Comparison of ENCODE assay signal across 8 cellular contexts in genomic region chrX:20067709-20068315, GRCh38. TPM values are rescaled to one million over a fixed set of nuclear protein-coding genes. Genes with fewer than 3 reads are reported as not detected.
DNase-seq lines count a peak whose midpoint lies in the region; ATAC-seq and TF ChIP-seq lines count a peak whose summit lies in the region.

No MANE protein-coding gene starts in this region.

- CTCF ChIA-PET in activated CD4-positive, alpha-beta memory T cell treated with anti-CD3 and anti-CD28 coated beads, Interleukin-2, amount 10 ng/mL, durations not matched to agents 7 days and 5 days (lab: Charles Lee): interaction anchor here (0.9 to 1.6 kb wide), 3 partner anchors 23 to 474 kb away, joined by 3 to 15 read pairs (median 4); no protein-coding TSS in a partner anchor
- CTCF ChIA-PET in activated CD4-positive, alpha-beta memory T cell treated with anti-CD3 and anti-CD28 coated beads for 36 hours (lab: Charles Lee): interaction anchor here (0.6 to 3.0 kb wide), 6 partner anchors 9 to 696 kb away, joined by 3 to 26 read pairs (median 4); no protein-coding TSS in a partner anchor

- intact Hi-C loops in lower leg skin (cut with DNase I; ENCODE audit: low total_unique reads): loop anchor here (10.0 kb wide), 1 partner anchor 163 kb away; no protein-coding TSS in a partner anchor
- intact Hi-C loops in activated CD4-positive, alpha-beta memory T cell treated with anti-CD3 and anti-CD28 coated beads for 36 hours (cut with micrococcal nuclease): loop anchor here (1.0 to 2.0 kb wide), 3 partner anchors 77 to 695 kb away; partner anchors contain the start of gene BCLAF3

- no peaks in the 10 kb centered on the region for H3K36me3 Mint-ChIP-seq in chondrocyte (ENCODE audit: low read depth)
- H3K36me3 Mint-ChIP-seq in activated CD4-positive, alpha-beta memory T cell treated with anti-CD3 and anti-CD28 coated beads, Interleukin-2, amount 10 ng/mL, durations not matched to agents 7 days and 5 days (ENCODE audit: low read depth): no peaks in the 10 kb centered on the region
- no peaks in the 10 kb centered on the region for H3K36me3 Mint-ChIP-seq in activated CD4-positive, alpha-beta memory T cell treated with anti-CD3 and anti-CD28 coated beads for 36 hours

- H3K4me3 Mint-ChIP-seq in chondrocyte (ENCODE audit: unreplicated experiment): no peak overlapping the region
- H3K4me3 Mint-ChIP-seq in activated CD4-positive, alpha-beta memory T cell treated with anti-CD3 and anti-CD28 coated beads, Interleukin-2, amount 10 ng/mL, durations not matched to agents 7 days and 5 days: no peak overlapping the region
- H3K4me3 Mint-ChIP-seq in activated CD4-positive, alpha-beta memory T cell treated with anti-CD3 and anti-CD28 coated beads for 36 hours: no peak overlapping the region

- WGBS in lower leg skin, 2 donors: 23 to 35% methylated on average over 5 to 6 of the region's 6 CpGs

- no peak for TF ChIP-seq CTCF in chondrocyte (IDR thresholded peaks at IDR 0.05)
- no peak for TF ChIP-seq CTCF in lower leg skin (IDR thresholded peaks at IDR 0.05)

- H3K9me3 Mint-ChIP-seq in chondrocyte (ENCODE audit: low read depth): no peaks in the 10 kb centered on the region
- no peaks in the 10 kb centered on the region for H3K9me3 Mint-ChIP-seq in activated CD4-positive, alpha-beta memory T cell treated with anti-CD3 and anti-CD28 coated beads, Interleukin-2, amount 10 ng/mL, durations not matched to agents 7 days and 5 days
- H3K9me3 Mint-ChIP-seq in activated CD4-positive, alpha-beta memory T cell treated with anti-CD3 and anti-CD28 coated beads for 36 hours: no peaks in the 10 kb centered on the region

- POLR2A ChIA-PET in activated CD4-positive, alpha-beta memory T cell treated with anti-CD3 and anti-CD28 coated beads, Interleukin-2, amount 10 ng/mL, durations not matched to agents 7 days and 5 days (lab: Charles Lee): no interaction called here
- POLR2A ChIA-PET in activated CD4-positive, alpha-beta memory T cell treated with anti-CD3 and anti-CD28 coated beads for 36 hours (lab: Charles Lee): no interaction called here

- ATAC-seq in GM18498 (IDR thresholded peaks at IDR 0.05; ENCODE audit: unreplicated experiment): no peak

- DNase-seq in DMS153 (lab: John Stamatoyannopoulos, UW): peak; percentile 30
- peak; percentile 77 for DNase-seq in NCI-H226
- no peak for DNase-seq in chondrocyte (ENCODE audit: low spot score)
- peak; percentile 56 to 93 for DNase-seq in lower leg skin (ENCODE audit: low spot score in 2 of 2)
- DNase-seq in activated CD4-positive, alpha-beta memory T cell treated with anti-CD3 and anti-CD28 coated beads, Interleukin-2, amount 10 ng/mL, durations not matched to agents 7 days and 5 days: no peak
- no peak for DNase-seq in activated CD4-positive, alpha-beta memory T cell treated with anti-CD3 and anti-CD28 coated beads for 36 hours
- DNase-seq in NK-92 (lab: John Stamatoyannopoulos, UW; ENCODE audit: unreplicated experiment): no peak

- peak overlapping the region; percentile 86 for H3K27ac Mint-ChIP-seq in chondrocyte (ENCODE audit: unreplicated experiment)
- H3K27ac Mint-ChIP-seq in activated CD4-positive, alpha-beta memory T cell treated with anti-CD3 and anti-CD28 coated beads, Interleukin-2, amount 10 ng/mL, durations not matched to agents 7 days and 5 days: no peak overlapping the region
- no peak overlapping the region for H3K27ac Mint-ChIP-seq in activated CD4-positive, alpha-beta memory T cell treated with anti-CD3 and anti-CD28 coated beads for 36 hours

- no peak overlapping the region for H3K4me3 ChIP-seq in lower leg skin (ENCODE audit: low read depth, poor library complexity, severe bottlenecking)

- TF ChIP-seq POLR2A in lower leg skin (IDR thresholded peaks at IDR 0.05): no peak

- peaks cover 16% of the 10 kb centered on the region for H3K4me1 Mint-ChIP-seq in chondrocyte (ENCODE audit: low read depth)
- no peaks in the 10 kb centered on the region for H3K4me1 Mint-ChIP-seq in activated CD4-positive, alpha-beta memory T cell treated with anti-CD3 and anti-CD28 coated beads, Interleukin-2, amount 10 ng/mL, durations not matched to agents 7 days and 5 days
- H3K4me1 Mint-ChIP-seq in activated CD4-positive, alpha-beta memory T cell treated with anti-CD3 and anti-CD28 coated beads for 36 hours (ENCODE audit: low read depth): no peaks in the 10 kb centered on the region

- H3K27me3 Mint-ChIP-seq in chondrocyte (ENCODE audit: low read depth): no peaks in the 10 kb centered on the region
- no peaks in the 10 kb centered on the region for H3K27me3 Mint-ChIP-seq in activated CD4-positive, alpha-beta memory T cell treated with anti-CD3 and anti-CD28 coated beads, Interleukin-2, amount 10 ng/mL, durations not matched to agents 7 days and 5 days
- H3K27me3 Mint-ChIP-seq in activated CD4-positive, alpha-beta memory T cell treated with anti-CD3 and anti-CD28 coated beads for 36 hours: no peaks in the 10 kb centered on the region

RNA-seq across cellular contexts. Expression of gene MAP7D2, which starts 48.9 kb away (rescaled TPM):
- 0.28 to 0.62 TPM (median 0.53 TPM) in 3 replicates for total RNA-seq in chondrocyte
- 1 to 10 TPM in 1 of 4 donors, under 1 TPM in 3; 0.15 to 1.2 (median 0.73) TPM for total RNA-seq in lower leg skin
- total RNA-seq in activated CD4-positive, alpha-beta memory T cell treated with anti-CD3 and anti-CD28 coated beads, Interleukin-2, amount 10 ng/mL, durations not matched to agents 7 days and 5 days: under 1 TPM; 0.43 to 0.50 TPM
- total RNA-seq in activated CD4-positive, alpha-beta memory T cell treated with anti-CD3 and anti-CD28 coated beads for 36 hours: under 1 TPM; 0.22 to 0.24 TPM

Comparison
In these comparisons a context has a peak if more than half of its experiments do, and no peak if none do; other contexts are left out.
1. DNase-seq: peak in DMS153 (single experiment), NCI-H226 (single experiment) and lower leg skin (2 of 2); none in chondrocyte (single experiment), activated CD4-positive, alpha-beta memory T cell treated with anti-CD3 and anti-CD28 coated beads, Interleukin-2, amount 10 ng/mL, durations not matched to agents 7 days and 5 days (single experiment), activated CD4-positive, alpha-beta memory T cell treated with anti-CD3 and anti-CD28 coated beads for 36 hours (single experiment) and NK-92 (single experiment).